In genomic region chr9:137188490-137189296, GRCh38 we compare ENCODE assay signal across 1 cellular context.
TF ChIP-seq lines count a peak whose summit lies in the region.

ANAPC2 (minus strand) TSS chr9:137188560; CDS start chr9:137188532, 28 bp downstream.
SSNA1 (plus strand) TSS chr9:137188676; CDS start chr9:137188727, 51 bp downstream.

TF ChIP-seq in K562, 482 proteins besides CTCF, POLR2A, EP300 and RAD21 (continued from another document and continues in another):
- TF ChIP-seq, protein P1, sequence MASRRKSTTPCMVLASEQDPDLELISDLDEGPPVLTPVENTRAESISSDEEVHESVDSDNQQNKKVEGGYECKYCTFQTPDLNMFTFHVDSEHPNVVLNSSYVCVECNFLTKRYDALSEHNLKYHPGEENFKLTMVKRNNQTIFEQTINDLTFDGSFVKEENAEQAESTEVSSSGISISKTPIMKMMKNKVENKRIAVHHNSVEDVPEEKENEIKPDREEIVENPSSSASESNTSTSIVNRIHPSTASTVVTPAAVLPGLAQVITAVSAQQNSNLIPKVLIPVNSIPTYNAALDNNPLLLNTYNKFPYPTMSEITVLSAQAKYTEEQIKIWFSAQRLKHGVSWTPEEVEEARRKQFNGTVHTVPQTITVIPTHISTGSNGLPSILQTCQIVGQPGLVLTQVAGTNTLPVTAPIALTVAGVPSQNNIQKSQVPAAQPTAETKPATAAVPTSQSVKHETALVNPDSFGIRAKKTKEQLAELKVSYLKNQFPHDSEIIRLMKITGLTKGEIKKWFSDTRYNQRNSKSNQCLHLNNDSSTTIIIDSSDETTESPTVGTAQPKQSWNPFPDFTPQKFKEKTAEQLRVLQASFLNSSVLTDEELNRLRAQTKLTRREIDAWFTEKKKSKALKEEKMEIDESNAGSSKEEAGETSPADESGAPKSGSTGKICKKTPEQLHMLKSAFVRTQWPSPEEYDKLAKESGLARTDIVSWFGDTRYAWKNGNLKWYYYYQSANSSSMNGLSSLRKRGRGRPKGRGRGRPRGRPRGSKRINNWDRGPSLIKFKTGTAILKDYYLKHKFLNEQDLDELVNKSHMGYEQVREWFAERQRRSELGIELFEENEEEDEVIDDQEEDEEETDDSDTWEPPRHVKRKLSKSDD (conservative IDR thresholded peaks at IDR 0.05; ENCODE audit: low read length) = peak; percentile 92; the same call in 1 of the 2 replicates
- TF ChIP-seq POLR2H (tag; IDR thresholded peaks at IDR 0.05; ENCODE audit: low read depth) (peak; percentile 63), FOXO4 (CRISPR knock-in tag; IDR thresholded peaks at IDR 0.05) (no peak), L3MBTL2 (IDR thresholded peaks at IDR 0.05) (peak; percentile 72), MYNN (IDR thresholded peaks at IDR 0.05) (peak; percentile 59; the same call in 1 of the 2 replicates), MYNN (CRISPR knock-in tag; IDR thresholded peaks at IDR 0.05) (no peak), ZNF561 (CRISPR knock-in tag; conservative IDR thresholded peaks at IDR 0.05) (no peak), ZNF639 (CRISPR knock-in tag; conservative IDR thresholded peaks at IDR 0.05 in 1 of 2, IDR thresholded peaks at IDR 0.05 in 1 of 2) (peak in 1 of 2 experiments; percentile 85; a peak in 2 of 4 replicates), ETV1 (tag; conservative IDR thresholded peaks at IDR 0.05; ENCODE audit: low read depth) (no peak), HMG20A (CRISPR knock-in tag; conservative IDR thresholded peaks at IDR 0.05) (no peak), ZNF766 (CRISPR knock-in tag; conservative IDR thresholded peaks at IDR 0.05) (peak; percentile 70), E2F6 (IDR thresholded peaks at IDR 0.05; ENCODE audit: borderline replicate concordance in 1 of 2, extremely low read depth in 1 of 2, insufficient read depth in 1 of 2, insufficient read length in 1 of 2, low read depth in 1 of 2, low read length in 1 of 2, poor library complexity in 1 of 2, severe bottlenecking in 1 of 2) (peak in 1 of 2 experiments; percentile 16), NR2C2 (CRISPR knock-in tag; IDR thresholded peaks at IDR 0.05) (peak; percentile 66; the same call in 1 of the 2 replicates), NR2C2 (tag; IDR thresholded peaks at IDR 0.05) (peak; percentile 72; the same call in 1 of the 2 replicates), HMGN3 (IDR thresholded peaks at IDR 0.05; ENCODE audit: borderline replicate concordance, extremely low read depth, insufficient read length, low read depth, low read length) (peak; percentile 94), ZNF124 (CRISPR knock-in tag; IDR thresholded peaks at IDR 0.05) (0 out of 2 replicates have a peak, but pooled peaks have one; percentile 19), E2F1 (CRISPR knock-in tag; IDR thresholded peaks at IDR 0.05) (peak; percentile 61; the same call in 1 of the 2 replicates), TARDBP (IDR thresholded peaks at IDR 0.05) (peak; percentile 71; the same call in 1 of the 2 replicates), CBX5 (IDR thresholded peaks at IDR 0.05; ENCODE audit: borderline replicate concordance, low read depth) (0 out of 2 replicates have a peak, but pooled peaks have one; percentile 59), NRF1 (conservative IDR thresholded peaks at IDR 0.05 in 1 of 2, IDR thresholded peaks at IDR 0.05 in 1 of 2) (peak; percentile 95 to 97), NFE2 (IDR thresholded peaks at IDR 0.05; ENCODE audit: low read depth) (peak; percentile 69), ZFP36 (IDR thresholded peaks at IDR 0.05; ENCODE audit: low read depth, low read length, partially characterized antibody) (peak; percentile 2)
- TF ChIP-seq, protein P2, sequence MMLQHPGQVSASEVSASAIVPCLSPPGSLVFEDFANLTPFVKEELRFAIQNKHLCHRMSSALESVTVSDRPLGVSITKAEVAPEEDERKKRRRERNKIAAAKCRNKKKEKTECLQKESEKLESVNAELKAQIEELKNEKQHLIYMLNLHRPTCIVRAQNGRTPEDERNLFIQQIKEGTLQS (IDR thresholded peaks at IDR 0.05) = peak; percentile 58; the same call in 1 of the 2 replicates
- TF ChIP-seq, protein P2 (CRISPR knock-in tag; conservative IDR thresholded peaks at IDR 0.05) = no peak; the same call in 1 of the 2 replicates
- TF ChIP-seq, protein P3, sequence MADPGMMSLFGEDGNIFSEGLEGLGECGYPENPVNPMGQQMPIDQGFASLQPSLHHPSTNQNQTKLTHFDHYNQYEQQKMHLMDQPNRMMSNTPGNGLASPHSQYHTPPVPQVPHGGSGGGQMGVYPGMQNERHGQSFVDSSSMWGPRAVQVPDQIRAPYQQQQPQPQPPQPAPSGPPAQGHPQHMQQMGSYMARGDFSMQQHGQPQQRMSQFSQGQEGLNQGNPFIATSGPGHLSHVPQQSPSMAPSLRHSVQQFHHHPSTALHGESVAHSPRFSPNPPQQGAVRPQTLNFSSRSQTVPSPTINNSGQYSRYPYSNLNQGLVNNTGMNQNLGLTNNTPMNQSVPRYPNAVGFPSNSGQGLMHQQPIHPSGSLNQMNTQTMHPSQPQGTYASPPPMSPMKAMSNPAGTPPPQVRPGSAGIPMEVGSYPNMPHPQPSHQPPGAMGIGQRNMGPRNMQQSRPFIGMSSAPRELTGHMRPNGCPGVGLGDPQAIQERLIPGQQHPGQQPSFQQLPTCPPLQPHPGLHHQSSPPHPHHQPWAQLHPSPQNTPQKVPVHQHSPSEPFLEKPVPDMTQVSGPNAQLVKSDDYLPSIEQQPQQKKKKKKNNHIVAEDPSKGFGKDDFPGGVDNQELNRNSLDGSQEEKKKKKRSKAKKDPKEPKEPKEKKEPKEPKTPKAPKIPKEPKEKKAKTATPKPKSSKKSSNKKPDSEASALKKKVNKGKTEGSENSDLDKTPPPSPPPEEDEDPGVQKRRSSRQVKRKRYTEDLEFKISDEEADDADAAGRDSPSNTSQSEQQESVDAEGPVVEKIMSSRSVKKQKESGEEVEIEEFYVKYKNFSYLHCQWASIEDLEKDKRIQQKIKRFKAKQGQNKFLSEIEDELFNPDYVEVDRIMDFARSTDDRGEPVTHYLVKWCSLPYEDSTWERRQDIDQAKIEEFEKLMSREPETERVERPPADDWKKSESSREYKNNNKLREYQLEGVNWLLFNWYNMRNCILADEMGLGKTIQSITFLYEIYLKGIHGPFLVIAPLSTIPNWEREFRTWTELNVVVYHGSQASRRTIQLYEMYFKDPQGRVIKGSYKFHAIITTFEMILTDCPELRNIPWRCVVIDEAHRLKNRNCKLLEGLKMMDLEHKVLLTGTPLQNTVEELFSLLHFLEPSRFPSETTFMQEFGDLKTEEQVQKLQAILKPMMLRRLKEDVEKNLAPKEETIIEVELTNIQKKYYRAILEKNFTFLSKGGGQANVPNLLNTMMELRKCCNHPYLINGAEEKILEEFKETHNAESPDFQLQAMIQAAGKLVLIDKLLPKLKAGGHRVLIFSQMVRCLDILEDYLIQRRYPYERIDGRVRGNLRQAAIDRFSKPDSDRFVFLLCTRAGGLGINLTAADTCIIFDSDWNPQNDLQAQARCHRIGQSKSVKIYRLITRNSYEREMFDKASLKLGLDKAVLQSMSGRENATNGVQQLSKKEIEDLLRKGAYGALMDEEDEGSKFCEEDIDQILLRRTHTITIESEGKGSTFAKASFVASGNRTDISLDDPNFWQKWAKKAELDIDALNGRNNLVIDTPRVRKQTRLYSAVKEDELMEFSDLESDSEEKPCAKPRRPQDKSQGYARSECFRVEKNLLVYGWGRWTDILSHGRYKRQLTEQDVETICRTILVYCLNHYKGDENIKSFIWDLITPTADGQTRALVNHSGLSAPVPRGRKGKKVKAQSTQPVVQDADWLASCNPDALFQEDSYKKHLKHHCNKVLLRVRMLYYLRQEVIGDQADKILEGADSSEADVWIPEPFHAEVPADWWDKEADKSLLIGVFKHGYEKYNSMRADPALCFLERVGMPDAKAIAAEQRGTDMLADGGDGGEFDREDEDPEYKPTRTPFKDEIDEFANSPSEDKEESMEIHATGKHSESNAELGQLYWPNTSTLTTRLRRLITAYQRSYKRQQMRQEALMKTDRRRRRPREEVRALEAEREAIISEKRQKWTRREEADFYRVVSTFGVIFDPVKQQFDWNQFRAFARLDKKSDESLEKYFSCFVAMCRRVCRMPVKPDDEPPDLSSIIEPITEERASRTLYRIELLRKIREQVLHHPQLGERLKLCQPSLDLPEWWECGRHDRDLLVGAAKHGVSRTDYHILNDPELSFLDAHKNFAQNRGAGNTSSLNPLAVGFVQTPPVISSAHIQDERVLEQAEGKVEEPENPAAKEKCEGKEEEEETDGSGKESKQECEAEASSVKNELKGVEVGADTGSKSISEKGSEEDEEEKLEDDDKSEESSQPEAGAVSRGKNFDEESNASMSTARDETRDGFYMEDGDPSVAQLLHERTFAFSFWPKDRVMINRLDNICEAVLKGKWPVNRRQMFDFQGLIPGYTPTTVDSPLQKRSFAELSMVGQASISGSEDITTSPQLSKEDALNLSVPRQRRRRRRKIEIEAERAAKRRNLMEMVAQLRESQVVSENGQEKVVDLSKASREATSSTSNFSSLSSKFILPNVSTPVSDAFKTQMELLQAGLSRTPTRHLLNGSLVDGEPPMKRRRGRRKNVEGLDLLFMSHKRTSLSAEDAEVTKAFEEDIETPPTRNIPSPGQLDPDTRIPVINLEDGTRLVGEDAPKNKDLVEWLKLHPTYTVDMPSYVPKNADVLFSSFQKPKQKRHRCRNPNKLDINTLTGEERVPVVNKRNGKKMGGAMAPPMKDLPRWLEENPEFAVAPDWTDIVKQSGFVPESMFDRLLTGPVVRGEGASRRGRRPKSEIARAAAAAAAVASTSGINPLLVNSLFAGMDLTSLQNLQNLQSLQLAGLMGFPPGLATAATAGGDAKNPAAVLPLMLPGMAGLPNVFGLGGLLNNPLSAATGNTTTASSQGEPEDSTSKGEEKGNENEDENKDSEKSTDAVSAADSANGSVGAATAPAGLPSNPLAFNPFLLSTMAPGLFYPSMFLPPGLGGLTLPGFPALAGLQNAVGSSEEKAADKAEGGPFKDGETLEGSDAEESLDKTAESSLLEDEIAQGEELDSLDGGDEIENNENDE (IDR thresholded peaks at IDR 0.05; ENCODE audit: low read depth, low read length) = peak; percentile 44
- TF ChIP-seq, protein P4, sequence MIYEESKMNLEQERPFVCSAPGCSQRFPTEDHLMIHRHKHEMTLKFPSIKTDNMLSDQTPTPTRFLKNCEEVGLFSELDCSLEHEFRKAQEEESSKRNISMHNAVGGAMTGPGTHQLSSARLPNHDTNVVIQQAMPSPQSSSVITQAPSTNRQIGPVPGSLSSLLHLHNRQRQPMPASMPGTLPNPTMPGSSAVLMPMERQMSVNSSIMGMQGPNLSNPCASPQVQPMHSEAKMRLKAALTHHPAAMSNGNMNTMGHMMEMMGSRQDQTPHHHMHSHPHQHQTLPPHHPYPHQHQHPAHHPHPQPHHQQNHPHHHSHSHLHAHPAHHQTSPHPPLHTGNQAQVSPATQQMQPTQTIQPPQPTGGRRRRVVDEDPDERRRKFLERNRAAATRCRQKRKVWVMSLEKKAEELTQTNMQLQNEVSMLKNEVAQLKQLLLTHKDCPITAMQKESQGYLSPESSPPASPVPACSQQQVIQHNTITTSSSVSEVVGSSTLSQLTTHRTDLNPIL (CRISPR knock-in tag; IDR thresholded peaks at IDR 0.05) = no peak
- TF ChIP-seq, protein P5, sequence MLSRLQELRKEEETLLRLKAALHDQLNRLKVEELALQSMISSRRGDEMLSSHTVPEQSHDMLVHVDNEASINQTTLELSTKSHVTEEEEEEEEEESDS (CRISPR knock-in tag; IDR thresholded peaks at IDR 0.05) = no peak
